In genomic region chr22:42874010-42874409, GRCh38 we compare ENCODE assay signal across 28 cellular contexts.
"Had no signal": no experiment of that assay in that cellular context is flagged by ENCODE, and none has a peak within 500 bp of the region (broad histone marks: within the 10 kb centered on the region; RNA-seq: fewer than 3 reads in every experiment).

No MANE protein-coding gene starts in this region.

- H3K4me1 ChIP-seq: testis, uterus had no signal

- H3K36me3 Mint-ChIP-seq: type B pancreatic cell had no signal

- H3K9me3 Mint-ChIP-seq: stimulated activated effector memory CD8-positive, alpha-beta T cell treated with anti-CD3 and anti-CD28 coated beads, Interleukin-12 subunit alpha, Interleukin-12 subunit beta, amount 100 ng/mL, for 72 hours; stimulated activated memory B cell treated with anti-CD40 and anti-IgM and Interleukin-4, amounts not matched to agents 10 μg/mL and 1 μg/mL and 100 μg/mL, for 72 hours; stimulated activated naive B cell treated with anti-CD40 and anti-IgM and Interleukin-4, amounts not matched to agents 10 μg/mL and 1 μg/mL and 100 μg/mL, for 72 hours; stimulated activated naive CD8-positive, alpha-beta T cell treated with anti-CD3 and anti-CD28 coated beads, Interleukin-15, amount 100 ng/mL, for 72 hours; stimulated activated naive CD8-positive, alpha-beta T cell treated with anti-CD3 and anti-CD28 coated beads, Interleukin-15, Interleukin-2, amounts not matched to agents 100 ng/mL and 50 ng/mL, for 24 hours; type B pancreatic cell had no signal

- H3K36me3 ChIP-seq: uterus had no signal

- H3K27ac ChIP-seq: stomach, suprapubic skin, testis, thoracic aorta, thyroid gland, tibial artery, tibial nerve, transverse colon, upper lobe of left lung, uterus, vagina had no signal

- H3K4me1 Mint-ChIP-seq: stimulated activated effector memory CD8-positive, alpha-beta T cell treated with anti-CD3 and anti-CD28 coated beads, Interleukin-12 subunit alpha, Interleukin-12 subunit beta, amount 100 ng/mL, for 72 hours; stimulated activated memory B cell treated with anti-CD40 and anti-IgM and Interleukin-4, amounts not matched to agents 10 μg/mL and 1 μg/mL and 100 μg/mL, for 72 hours; stimulated activated naive B cell treated with anti-CD40 and anti-IgM and Interleukin-4, amounts not matched to agents 10 μg/mL and 1 μg/mL and 100 μg/mL, for 72 hours; stimulated activated naive CD8-positive, alpha-beta T cell treated with anti-CD3 and anti-CD28 coated beads, Interleukin-15, amount 100 ng/mL, for 72 hours had no signal

- H3K4me3 ChIP-seq: stomach, suprapubic skin, testis, thoracic aorta, thyroid gland, tibial artery, tibial nerve, transverse colon, upper lobe of left lung, upper lobe of right lung, uterus, vagina had no signal

- H3K4me3 Mint-ChIP-seq: stimulated activated effector memory CD8-positive, alpha-beta T cell treated with anti-CD3 and anti-CD28 coated beads, Interleukin-12 subunit alpha, Interleukin-12 subunit beta, amount 100 ng/mL, for 72 hours; stimulated activated memory B cell treated with anti-CD40 and anti-IgM and Interleukin-4, amounts not matched to agents 10 μg/mL and 1 μg/mL and 100 μg/mL, for 72 hours; stimulated activated naive B cell treated with anti-CD40 and anti-IgM and Interleukin-4, amounts not matched to agents 10 μg/mL and 1 μg/mL and 100 μg/mL, for 72 hours; stimulated activated naive CD8-positive, alpha-beta T cell treated with anti-CD3 and anti-CD28 coated beads, Interleukin-15, amount 100 ng/mL, for 72 hours; stimulated activated naive CD8-positive, alpha-beta T cell treated with anti-CD3 and anti-CD28 coated beads, Interleukin-15, Interleukin-2, amounts not matched to agents 100 ng/mL and 50 ng/mL, for 24 hours; type B pancreatic cell had no signal

- DNase-seq: stimulated activated CD4-positive, alpha-beta T cell treated with anti-CD3 and anti-CD28 coated beads, Interleukin-2, amount 100 ng/mL, for 48 hours; stimulated activated CD4-positive, alpha-beta T cell treated with anti-CD3 and anti-CD28 coated beads, Interleukin-4, amount 100 ng/mL, for 1 hour; stimulated activated CD4-positive, alpha-beta T cell treated with anti-CD3 and anti-CD28 coated beads, Interleukin-4, amount 100 ng/mL, for 24 hours; stimulated activated CD4-positive, alpha-beta T cell treated with anti-CD3 and anti-CD28 coated beads, Interleukin-4, amount 100 ng/mL, for 4 hours; stimulated activated CD8-positive, alpha-beta memory T cell treated with anti-CD3 and anti-CD28 coated beads, Interleukin-4, amount 100 ng/mL, for 48 hours; stimulated activated naive B cell treated with anti-CD40 and anti-IgM and Interleukin-4, amounts not matched to agents 10 μg/mL and 1 μg/mL and 100 μg/mL, for 72 hours; stimulated activated naive CD4-positive, alpha-beta T cell; stimulated activated naive CD4-positive, alpha-beta T cell treated with Interleukin-2 at 50 U/mL for 16 hours; stimulated activated naive CD8-positive, alpha-beta T cell treated with anti-CD3 and anti-CD28 coated beads, Interleukin-15, amount 100 ng/mL, for 72 hours; stimulated activated naive CD8-positive, alpha-beta T cell treated with anti-CD3 and anti-CD28 coated beads, Interleukin-15, Interleukin-2, amounts not matched to agents 100 U/mL and 50 U/mL, for 24 hours; stomach; substantia nigra; testis; thyroid gland; tibial artery; transverse colon; trophoblast cell; upper lobe of left lung; uterus had no signal

- ATAC-seq: stimulated activated effector memory CD8-positive, alpha-beta T cell treated with anti-CD3 and anti-CD28 coated beads, Interleukin-12 subunit alpha, Interleukin-12 subunit beta, amount 100 ng/mL, for 72 hours; stimulated activated memory B cell treated with anti-CD40 and anti-IgM and Interleukin-4, amounts not matched to agents 10 μg/mL and 1 μg/mL and 100 μg/mL, for 72 hours; stimulated activated naive B cell treated with anti-CD40 and anti-IgM and Interleukin-4, amounts not matched to agents 10 μg/mL and 1 μg/mL and 100 μg/mL, for 72 hours; stimulated activated naive CD8-positive, alpha-beta T cell treated with anti-CD3 and anti-CD28 coated beads, Interleukin-15, amount 100 ng/mL, for 72 hours; stimulated activated naive CD8-positive, alpha-beta T cell treated with anti-CD3 and anti-CD28 coated beads, Interleukin-15, Interleukin-2, amounts not matched to agents 100 U/mL and 50 U/mL, for 24 hours; upper lobe of right lung had no signal

- H3K9me3 ChIP-seq: stomach, suprapubic skin, testis, thoracic aorta, thyroid gland, tibial artery, tibial nerve, transverse colon, upper lobe of left lung, upper lobe of right lung, uterus, vagina had no signal

- H3K27ac Mint-ChIP-seq: stimulated activated naive CD8-positive, alpha-beta T cell treated with anti-CD3 and anti-CD28 coated beads, Interleukin-15, amount 100 ng/mL, for 72 hours; type B pancreatic cell had no signal

- H3K27me3 ChIP-seq: stomach, suprapubic skin, testis, thyroid gland, tibial artery, tibial nerve, transverse colon, upper lobe of left lung, upper lobe of right lung, uterus, vagina had no signal

- H3K27me3 Mint-ChIP-seq: stimulated activated memory B cell treated with anti-CD40 and anti-IgM and Interleukin-4, amounts not matched to agents 10 μg/mL and 1 μg/mL and 100 μg/mL, for 72 hours; stimulated activated naive B cell treated with anti-CD40 and anti-IgM and Interleukin-4, amounts not matched to agents 10 μg/mL and 1 μg/mL and 100 μg/mL, for 72 hours; stimulated activated naive CD8-positive, alpha-beta T cell treated with anti-CD3 and anti-CD28 coated beads, Interleukin-15, amount 100 ng/mL, for 72 hours; stimulated activated naive CD8-positive, alpha-beta T cell treated with anti-CD3 and anti-CD28 coated beads, Interleukin-15, Interleukin-2, amounts not matched to agents 100 ng/mL and 50 ng/mL, for 24 hours; type B pancreatic cell had no signal
